In genomic region chr2:64062840-64063239, GRCh38 we compare ENCODE assay signal across 10 cellular contexts. TPM values are rescaled to one million over a fixed set of nuclear protein-coding genes. Genes with fewer than 3 reads are reported as not detected.
DNase-seq lines count a peak whose midpoint lies in the region; ATAC-seq, FAIRE-seq and TF ChIP-seq lines count a peak whose summit lies in the region.
"Had no signal": no experiment of that assay in that cellular context is flagged by ENCODE, and none has a peak within 500 bp of the region (broad histone marks: within the 10 kb centered on the region; RNA-seq: fewer than 3 reads in every experiment).

No MANE protein-coding gene starts in this region.

- TF ChIP-seq EP300 in HepG2 (IDR thresholded peaks at IDR 0.05; ENCODE audit: low read depth in 2 of 2, low read length in 2 of 2) (no peak), HepG2 (CRISPR knock-in tag; IDR thresholded peaks at IDR 0.05; ENCODE audit: borderline replicate concordance) (no peak)

- CTCF ChIA-PET in HEK293 (lab: Yijun Ruan, JAX) (interaction anchor here (0.6 kb wide), 2 partner anchors 10 to 236 kb away, joined by 3 to 4 read pairs; no protein-coding TSS in a partner anchor), HepG2 (lab: Yijun Ruan, JAX; ENCODE audit: low intra/inter-chr PET ratio, low total read pairs) (no interaction called here)

- no peaks in the 10 kb centered on the region for H3K27me3 ChIP-seq in SU-DHL-6 (ENCODE audit: low read length)
- H3K27me3 ChIP-seq in HepG2 (ENCODE audit: control insufficient read depth in 1 of 2, insufficient read depth in 2 of 2, low read length in 2 of 2): peaks cover 2 to 12% of the 10 kb centered on the region in 2 experiments; a peak in 2 of 5 replicates

- H2AFZ ChIP-seq in SU-DHL-6 (ENCODE audit: low read depth, low read length, severe bottlenecking) (peak overlapping the region; percentile 1), HepG2 (ENCODE audit: low read length) (no peak overlapping the region)

- no peak for TF ChIP-seq RAD21 in HepG2 (CRISPR knock-in tag; IDR thresholded peaks at IDR 0.05)

- H3K4me2 ChIP-seq in SU-DHL-6 (ENCODE audit: low read depth, low read length, poor library complexity, severe bottlenecking) (peak overlapping the region; percentile 47), HepG2 (ENCODE audit: low read depth, low read length) (no peak overlapping the region)

- POLR2A ChIA-PET in HEK293 (lab: Yijun Ruan, JAX) (no interaction called here), HepG2 (lab: Yijun Ruan, JAX) (no interaction called here)

- no peaks in the 10 kb centered on the region for H4K20me1 ChIP-seq in SU-DHL-6 (ENCODE audit: low read depth, low read length)
- no peaks in the 10 kb centered on the region for H4K20me1 ChIP-seq in HepG2 (ENCODE audit: insufficient read depth, low read length)

- intact Hi-C loops in HepG2 (cut with micrococcal nuclease; ENCODE audit: unreplicated experiment): no loop called here

- H3K27ac ChIP-seq in HEK293 (ENCODE audit: extremely low read depth, low read depth, low read length): no peak overlapping the region
- peak overlapping the region; percentile 90 for H3K27ac ChIP-seq in SU-DHL-6 (ENCODE audit: low read depth, low read length)
- H3K27ac ChIP-seq in HepG2 (ENCODE audit: extremely low read length, insufficient read depth, low read length): no peak overlapping the region

- H3K4me3 ChIP-seq in HEK293 (ENCODE audit: low read depth, low read length): no peak overlapping the region
- H3K4me3 ChIP-seq in SU-DHL-6 (ENCODE audit: insufficient read depth, low read length, poor library complexity, severe bottlenecking): no peak overlapping the region
- H3K4me3 ChIP-seq in HepG2 (replicated peaks in 1 of 3; ENCODE audit: insufficient read depth in 1 of 3, low read depth in 2 of 3, low read length in 3 of 3): no peak overlapping the region

- in situ Hi-C loops in HepG2 (cut with HindIII; ENCODE audit: extremely low pct_ligation_motif_present, low pct_unique_long_range_greater_than_20kb): no loop called here

- H3K9me3 ChIP-seq in HEK293 (ENCODE audit: control insufficient read depth, insufficient read depth, low read depth, low read length) (no peaks in the 10 kb centered on the region), SU-DHL-6 (ENCODE audit: insufficient read depth, low read length) (no peaks in the 10 kb centered on the region), HepG2 (ENCODE audit: low read length) (no peaks in the 10 kb centered on the region)

- peaks cover 49% of the 10 kb centered on the region for H3F3A ChIP-seq in SU-DHL-6 (ENCODE audit: insufficient read depth)

- H3K4me1 ChIP-seq in HEK293 (ENCODE audit: control insufficient read depth, insufficient read depth, low read length) (no peaks in the 10 kb centered on the region), HepG2 (ENCODE audit: insufficient read depth, low read length) (peaks cover 29% of the 10 kb centered on the region)

- no peak for ATAC-seq in HepG2
- ATAC-seq in HG03175 (IDR thresholded peaks at IDR 0.05; ENCODE audit: unreplicated experiment): no peak

- H3K9me2 ChIP-seq in SU-DHL-6 (replicated peaks; ENCODE audit: insufficient read depth, low read length): no peaks in the 10 kb centered on the region

- peak overlapping the region; percentile 41 for H3K9ac ChIP-seq in SU-DHL-6 (ENCODE audit: low read length)
- H3K9ac ChIP-seq in HepG2 (ENCODE audit: insufficient read depth, low read depth, low read length): no peak overlapping the region

- H3K36me3 ChIP-seq in HEK293 (ENCODE audit: control insufficient read depth in 2 of 2, insufficient read depth in 1 of 2, low read length in 2 of 2) (no peaks in the 10 kb centered on the region), SU-DHL-6 (ENCODE audit: low read length) (no peaks in the 10 kb centered on the region), HepG2 (replicated peaks in 1 of 2; ENCODE audit: control insufficient read depth in 1 of 2, insufficient read depth in 2 of 2, low read length in 2 of 2) (no peaks in the 10 kb centered on the region)

- H3K79me2 ChIP-seq in SU-DHL-6 (ENCODE audit: insufficient read depth, low read length) (no peaks in the 10 kb centered on the region), HepG2 (ENCODE audit: insufficient read depth, low read length) (no peaks in the 10 kb centered on the region)

- FAIRE-seq in HepG2 (lab: Jason Lieb, UNC): no peak
- FAIRE-seq: GM18507 had no signal

- no peak for TF ChIP-seq POLR2A in HepG2 (IDR thresholded peaks at IDR 0.05; ENCODE audit: insufficient read depth in 1 of 2, low read depth in 2 of 2, low read length in 2 of 2)

- peak; percentile 54 for DNase-seq in EH (ENCODE audit: low read depth)
- DNase-seq in HepG2 (ENCODE audit: low spot score): no peak
- DNase-seq in NCI-H1436 treated with DMSO at 0.1 percent for 48 hours (lab: John Stamatoyannopoulos, UW): no peak
- DNase-seq in T1000 (lab: John Stamatoyannopoulos, UW): no peak
- DNase-seq in NK-92 (lab: John Stamatoyannopoulos, UW; ENCODE audit: unreplicated experiment): no peak
- DNase-seq: activated CD8-positive, alpha-beta memory T cell treated with anti-CD3 and anti-CD28 coated beads for 24 hours had no signal

- TF ChIP-seq CTCF in HEK293 (tag by site-specific recombination; IDR thresholded peaks at IDR 0.05) (no peak), SU-DHL-6 (IDR thresholded peaks at IDR 0.05; ENCODE audit: insufficient read depth, low read length, poor library complexity, severe bottlenecking) (no peak), HepG2 (CRISPR knock-in tag; IDR thresholded peaks at IDR 0.05) (no peak)

- no TSS peak for BruUV-seq in HepG2 (replicated peaks; lab: Mats Ljungman, UMichigan)

TF ChIP-seq in HEK293, 187 proteins besides CTCF, POLR2A, EP300 and RAD21:
- TF ChIP-seq PRDM1 (tag by site-specific recombination; IDR thresholded peaks at IDR 0.05): peak; percentile 51; the same call in 1 of the 2 replicates
- TF ChIP-seq ZNF18 (tag by site-specific recombination; IDR thresholded peaks at IDR 0.05): no peak
TF ChIP-seq in HEK293: peak in this region for 1.

TF ChIP-seq in HepG2, 621 proteins besides CTCF, POLR2A, EP300 and RAD21 (continues in another document):
- TF ChIP-seq TFAP4 (IDR thresholded peaks at IDR 0.05; ENCODE audit: borderline replicate concordance, low read depth): peak; percentile 84
- TF ChIP-seq ZNF24 (IDR thresholded peaks at IDR 0.05): peak; percentile 35; the same call in 1 of the 2 replicates
- TF ChIP-seq ATF3 (CRISPR knock-in tag; IDR thresholded peaks at IDR 0.05): peak; percentile 30; the same call in 1 of the 2 replicates
- TF ChIP-seq THYN1 (CRISPR knock-in tag; IDR thresholded peaks at IDR 0.05; ENCODE audit: borderline replicate concordance, low read depth): no peak
- peak; percentile 86 for TF ChIP-seq FOSL2 (CRISPR knock-in tag; IDR thresholded peaks at IDR 0.05)
- TF ChIP-seq ZNF326 (CRISPR knock-in tag; IDR thresholded peaks at IDR 0.05; ENCODE audit: borderline replicate concordance): no peak
- peak; percentile 83 for TF ChIP-seq ZNF770 (CRISPR knock-in tag; IDR thresholded peaks at IDR 0.05)

RNA-seq across cellular contexts. Expression of gene VPS54, which starts 43.6 kb away (rescaled TPM):
- total RNA-seq in HepG2 (2016; rRNA removed; fragmentation: Illumina TruSeq; extraction: Trizol): 64.7 and 75.4 TPM in 2 replicates
- 23.8 and 25.8 TPM in 2 replicates for total RNA-seq in HepG2 (2016; cell fraction: cytosol; rRNA removed; fragmentation: Illumina TruSeq; extraction: Trizol; ENCODE audit: low read depth)
- 63.0 and 68.2 TPM in 2 replicates for total RNA-seq in HepG2 (2016; cell fraction: insoluble cytoplasmic fraction; rRNA removed; fragmentation: Illumina TruSeq; extraction: Trizol)
- 73.0 and 83.1 TPM in 2 replicates for total RNA-seq in HepG2 (2016; cell fraction: membrane; rRNA removed; fragmentation: Illumina TruSeq; extraction: Trizol)
- total RNA-seq in HepG2 (2016; cell fraction: nucleus; rRNA removed; fragmentation: Illumina TruSeq; extraction: Trizol): 56.5 and 65.0 TPM in 2 replicates
- 66.7 and 77.5 TPM in 2 replicates for polyA plus RNA-seq in HepG2 (2011; rRNA removed)
- polyA plus RNA-seq in HepG2 (2011; cell fraction: cytosol; rRNA removed): 24.3 and 39.3 TPM in 2 replicates
- 45.4 and 50.4 TPM in 2 replicates for polyA plus RNA-seq in HepG2 (2011; cell fraction: nucleus; rRNA removed)
- polyA plus RNA-seq in HepG2 (2012): 75.2 and 93.6 TPM in 2 replicates
- 9.0 and 9.6 TPM in 2 replicates for polyA plus RNA-seq in HepG2 (2016; cell fraction: cytosol; fragmentation: Illumina TruSeq; extraction: Trizol; ENCODE audit: low read depth)
- 54.6 and 54.7 TPM in 2 replicates for polyA plus RNA-seq in HepG2 (2016; cell fraction: insoluble cytoplasmic fraction; fragmentation: Illumina TruSeq; extraction: Trizol; ENCODE audit: low read depth)
- polyA plus RNA-seq in HepG2 (2016; cell fraction: membrane; fragmentation: Illumina TruSeq; extraction: Trizol; ENCODE audit: low read depth): 35.4 and 35.8 TPM in 2 replicates
- polyA plus RNA-seq in HepG2 (2016; cell fraction: nucleus; fragmentation: Illumina TruSeq; extraction: Trizol; ENCODE audit: insufficient read depth, low read depth): 77.5 and 83.9 TPM in 2 replicates
- 7.4 and 30.0 TPM in 2 replicates for polyA minus RNA-seq in HepG2 (2011; rRNA and poly(A)+ RNA removed; ENCODE audit: low replicate concordance)
- 58.1 and 59.1 TPM in 2 replicates for polyA minus RNA-seq in HepG2 (2011; cell fraction: cytosol; rRNA and poly(A)+ RNA removed)
- 143 and 153 TPM in 2 replicates for polyA minus RNA-seq in HepG2 (2011; cell fraction: nucleus; rRNA and poly(A)+ RNA removed)
